1 cellular context compared by ENCODE assay signal in genomic region chr14:70317969-70318634, GRCh38.
TF ChIP-seq lines count a peak whose summit lies in the region.

No MANE protein-coding gene starts in this region.

TF ChIP-seq in GM23338, 12 proteins besides CTCF, POLR2A, EP300 and RAD21 (continued from another document):
- no peak for TF ChIP-seq ZNF462 (CRISPR knock-in tag; IDR thresholded peaks at IDR 0.05)
